Comparison of ENCODE assay signal across 8 cellular contexts in the genomic region with DNA sequence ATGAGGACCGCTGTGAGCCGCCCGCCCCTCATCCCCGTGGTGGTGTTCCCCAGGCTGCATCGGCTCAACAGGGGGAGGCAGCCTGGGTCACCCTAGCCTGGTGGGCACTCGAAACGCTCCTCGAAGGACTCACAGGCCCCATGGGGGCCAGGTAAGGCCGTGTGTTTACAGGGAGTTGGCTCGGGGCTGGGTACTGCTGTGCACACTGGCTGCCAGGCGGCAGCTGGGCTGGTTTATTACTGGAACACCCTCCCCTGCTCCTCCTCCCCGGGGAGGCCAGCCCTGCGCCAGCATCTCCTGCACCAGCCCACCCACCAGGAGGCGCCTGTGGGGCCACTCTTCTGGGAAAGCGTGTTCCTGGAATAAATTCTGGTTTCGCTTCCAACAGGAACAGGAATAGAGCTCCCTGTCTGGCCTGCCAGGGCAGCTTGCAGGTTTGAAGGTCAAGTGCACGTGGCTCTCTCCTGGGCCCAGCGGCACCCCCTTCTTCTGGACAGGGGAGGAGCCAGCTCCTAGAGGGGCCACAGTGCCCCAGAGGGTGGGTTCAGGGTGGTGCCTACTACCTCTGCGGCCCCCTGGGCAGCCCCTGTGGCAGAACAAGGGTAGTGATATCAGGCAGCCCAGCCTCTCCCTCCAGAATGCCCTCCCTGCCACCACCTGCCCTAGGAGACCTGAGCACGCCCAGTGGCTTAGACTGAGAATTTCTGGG. TPM values are rescaled to one million over a fixed set of nuclear protein-coding genes. Genes with fewer than 3 reads are reported as not detected.
DNase-seq lines count a peak whose midpoint lies in the region; ATAC-seq and TF ChIP-seq lines count a peak whose summit lies in the region.

No MANE protein-coding gene starts in this region.

- H3K4me1 Mint-ChIP-seq in endothelial cell (ENCODE audit: unreplicated experiment), result peaks cover 3% of the 10 kb centered on the region

- H3K9ac ChIP-seq in mucosa of rectum (ENCODE audit: low read depth in 1 of 2, low read length in 2 of 2), result peak overlapping the region; percentile 60 to 81

- peaks cover 9% of the 10 kb centered on the region for H3K36me3 Mint-ChIP-seq in endothelial cell (ENCODE audit: low read depth, unreplicated experiment)

- peaks cover 3% of the 10 kb centered on the region for H3K27me3 Mint-ChIP-seq in endothelial cell (ENCODE audit: unreplicated experiment)

- DNase-seq in COR-L47 (lab: John Stamatoyannopoulos, UW) (peak; percentile 90), HuH-7.5 (ENCODE audit: low spot score) (peak; percentile 84), SHP77 (lab: John Stamatoyannopoulos, UW) (peak; percentile 96), endothelial cell (ENCODE audit: low spot score) (peak; percentile 77), amniotic stem cell (lab: John Stamatoyannopoulos, UW) (no peak), GM13976 (ENCODE audit: low spot score) (no peak)

- H3K27ac Mint-ChIP-seq in endothelial cell (ENCODE audit: unreplicated experiment), result no peak overlapping the region

- peak overlapping the region in 1 of 2 donors; percentile 17 for H3K4me3 ChIP-seq in mucosa of rectum (ENCODE audit: low read length in 2 of 2)

- no peaks in the 10 kb centered on the region for H3K27me3 ChIP-seq in mucosa of rectum (ENCODE audit: control insufficient read depth in 2 of 2, insufficient read depth in 2 of 2, low read length in 2 of 2)

- in situ Hi-C loops in GM13976 (cut with MboI; ENCODE audit: low sequenced_read_pairs, unreplicated experiment), result no loop called here

- no peaks in the 10 kb centered on the region for H3K9me3 ChIP-seq in mucosa of rectum (ENCODE audit: control insufficient read depth in 2 of 2, low read length in 2 of 2)

- TF ChIP-seq CTCF in endothelial cell (IDR thresholded peaks at IDR 0.05; ENCODE audit: unreplicated experiment) (peak; percentile 33), GM13976 (IDR thresholded peaks at IDR 0.05; ENCODE audit: borderline replicate concordance, control extremely low read depth, extremely low read depth, insufficient read depth, missing control alignments) (no peak)

- H3K36me3 ChIP-seq in mucosa of rectum (ENCODE audit: control insufficient read depth in 2 of 2, insufficient read depth in 2 of 2, low read length in 2 of 2), result no peaks in the 10 kb centered on the region

- peak overlapping the region; percentile 96 to 97 for H3K27ac ChIP-seq in mucosa of rectum (ENCODE audit: low read depth in 2 of 2, low read length in 2 of 2)

- H3K4me1 ChIP-seq in mucosa of rectum (ENCODE audit: control insufficient read depth in 2 of 2, insufficient read depth in 2 of 2, low read length in 2 of 2), result peaks cover 24 to 27% of the 10 kb centered on the region in 2 donors

- no peak overlapping the region for H3K4me3 Mint-ChIP-seq in endothelial cell (ENCODE audit: unreplicated experiment)

- ATAC-seq in GM18858 (IDR thresholded peaks at IDR 0.05; ENCODE audit: unreplicated experiment), result no peak

- H3K9me3 Mint-ChIP-seq in endothelial cell (ENCODE audit: unreplicated experiment), result no peaks in the 10 kb centered on the region

RNA-seq across cellular contexts. Expression of a gene that starts 11.3 kb away (rescaled TPM):
- total RNA-seq in endothelial cell (ENCODE audit: unreplicated experiment), result 190 TPM

RNA-seq across cellular contexts. Expression of a gene that starts 13.1 kb away (rescaled TPM):
- not detected for total RNA-seq in endothelial cell (ENCODE audit: unreplicated experiment)

RNA-seq across cellular contexts. Expression of a gene that starts 17.8 kb away (rescaled TPM):
- not detected for total RNA-seq in endothelial cell (ENCODE audit: unreplicated experiment)

RNA-seq across cellular contexts. Expression of a gene that starts 38.6 kb away (rescaled TPM):
- 678 TPM for total RNA-seq in endothelial cell (ENCODE audit: unreplicated experiment)

RNA-seq across cellular contexts. Expression of a gene that starts 49.4 kb away (rescaled TPM):
- 443 TPM for total RNA-seq in endothelial cell (ENCODE audit: unreplicated experiment)

Comparison
In these comparisons a context has a peak if more than half of its experiments do, and no peak if none do; other contexts are left out.
1. DNase-seq: peak in COR-L47 (single experiment), HuH-7.5 (single experiment), SHP77 (2 of 2) and endothelial cell (single experiment); none in amniotic stem cell (single experiment) and GM13976 (single experiment).